ENCODE assay signal across 16 cellular contexts in the genomic region with DNA sequence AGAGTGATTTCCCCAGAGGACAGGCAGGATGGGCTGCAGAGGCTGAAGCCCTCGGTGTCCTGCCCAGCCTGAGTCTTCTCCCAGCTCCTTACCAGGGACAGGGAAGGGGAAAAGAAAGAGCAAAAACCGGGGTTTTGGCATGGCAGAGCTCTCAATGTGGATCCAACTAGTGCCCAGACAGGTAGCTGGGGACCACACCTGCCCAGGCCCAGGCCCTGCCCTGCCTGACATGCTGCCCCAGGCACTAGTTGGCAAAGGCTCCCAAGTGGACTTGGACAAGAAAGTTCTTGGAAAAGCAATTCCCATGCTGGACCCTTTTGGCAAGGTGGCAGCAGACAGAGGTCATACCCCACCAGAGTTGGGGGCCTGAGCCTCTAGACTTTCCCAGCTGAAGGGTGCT. TPM values are rescaled to one million over a fixed set of nuclear protein-coding genes. Genes with fewer than 3 reads are reported as not detected.
DNase-seq lines count a peak whose midpoint lies in the region; ATAC-seq, FAIRE-seq and TF ChIP-seq lines count a peak whose summit lies in the region.
"Had no signal": no experiment of that assay in that cellular context is flagged by ENCODE, and none has a peak within 500 bp of the region (broad histone marks: within the 10 kb centered on the region; RNA-seq: fewer than 3 reads in every experiment).

No MANE protein-coding gene starts in this region.

- CTCF ChIA-PET in PC-9 (lab: Charles Lee) = no interaction called here
- CTCF ChIA-PET in activated CD4-positive, alpha-beta memory T cell treated with anti-CD3 and anti-CD28 coated beads for 36 hours (lab: Charles Lee) = interaction anchor here (2.3 kb wide), 1 partner anchor 31 kb away, joined by 7 read pairs; a partner anchor contains a TSS

- no peaks in the 10 kb centered on the region for H3K27me3 Mint-ChIP-seq in activated CD4-positive, alpha-beta memory T cell treated with anti-CD3 and anti-CD28 coated beads for 36 hours
- H3K27me3 Mint-ChIP-seq: CD4-positive, alpha-beta memory T cell had no signal

- H2AFZ ChIP-seq in PC-9 = no peak overlapping the region

- H3K9me3 ChIP-seq in PC-9 (ENCODE audit: insufficient read depth, low read depth) (no peaks in the 10 kb centered on the region), neutrophil (no peaks in the 10 kb centered on the region)

- ATAC-seq in GM21717 (IDR thresholded peaks at IDR 0.05; ENCODE audit: unreplicated experiment) (no peak), HG02870 (IDR thresholded peaks at IDR 0.05; ENCODE audit: unreplicated experiment) (no peak), HG02852 (IDR thresholded peaks at IDR 0.05; ENCODE audit: unreplicated experiment) (no peak)
- ATAC-seq: K562 had no signal

- H3K27me3 ChIP-seq in PC-9 (ENCODE audit: insufficient read depth, low read depth) = no peaks in the 10 kb centered on the region
- H3K27me3 ChIP-seq in bronchial epithelial cell (ENCODE audit: control insufficient read depth, insufficient read depth, low read length) = no peaks in the 10 kb centered on the region
- H3K27me3 ChIP-seq in neutrophil = no peaks in the 10 kb centered on the region

- no peaks in the 10 kb centered on the region for H3K9me3 Mint-ChIP-seq in activated CD4-positive, alpha-beta memory T cell treated with anti-CD3 and anti-CD28 coated beads for 36 hours
- H3K9me3 Mint-ChIP-seq: CD4-positive, alpha-beta memory T cell had no signal

- peak overlapping the region; percentile 63 for H3K4me2 ChIP-seq in PC-9

- H3K27ac ChIP-seq in PC-9 = peak overlapping the region; percentile 85
- peak overlapping the region; percentile 8 for H3K27ac ChIP-seq in neutrophil

- peaks cover 27% of the 10 kb centered on the region for H3K79me2 ChIP-seq in PC-9 (ENCODE audit: low read depth)

- H3K4me3 Mint-ChIP-seq in activated CD4-positive, alpha-beta memory T cell treated with anti-CD3 and anti-CD28 coated beads for 36 hours = no peak overlapping the region
- H3K4me3 Mint-ChIP-seq: CD4-positive, alpha-beta memory T cell had no signal

- TF ChIP-seq CTCF in PC-9 (conservative IDR thresholded peaks at IDR 0.05) (no peak), bronchial epithelial cell (IDR thresholded peaks at IDR 0.05; ENCODE audit: insufficient read depth, low read length, severe bottlenecking) (no peak), neutrophil (IDR thresholded peaks at IDR 0.05) (no peak)

- POLR2A ChIA-PET in PC-9 (lab: Charles Lee; ENCODE audit: unreplicated experiment) = no interaction called here
- POLR2A ChIA-PET in activated CD4-positive, alpha-beta memory T cell treated with anti-CD3 and anti-CD28 coated beads for 36 hours (lab: Charles Lee) = no interaction called here

- DNase-seq in PC-9 (no peak), bronchial epithelial cell (ENCODE audit: low read depth) (peak; percentile 34)
- DNase-seq in activated CD4-positive, alpha-beta memory T cell treated with anti-CD3 and anti-CD28 coated beads for 36 hours = no peak
- DNase-seq: Calu3; CD4-positive, alpha-beta memory T cell; HCEC 1CT; NCI-H1417 treated with DMSO at 0.1 percent for 48 hours; NCI-H1930; NCI-H2171; NCI-H446 treated with DMSO at 0.1 percent for 48 hours; NK-92 treated with Interleukin-12 subunit alpha and Interleukin-12 subunit beta, amount 100 ng/mL, for 24 hours had no signal

- H3K4me1 Mint-ChIP-seq in activated CD4-positive, alpha-beta memory T cell treated with anti-CD3 and anti-CD28 coated beads for 36 hours (ENCODE audit: low read depth) = no peaks in the 10 kb centered on the region

- H3K4me1 ChIP-seq in PC-9 (replicated peaks; ENCODE audit: insufficient read depth) = peaks cover 95% of the 10 kb centered on the region
- H3K4me1 ChIP-seq in neutrophil (ENCODE audit: control insufficient read depth in 1 of 2, insufficient read depth in 1 of 2, low read depth in 1 of 2, low read length in 1 of 2) = peaks cover 49 to 74% of the 10 kb centered on the region in 2 experiments

- no peak for FAIRE-seq in bronchial epithelial cell (lab: Jason Lieb, UNC)
- FAIRE-seq: K562 had no signal

- no TSS peak for BruUV-seq in PC-9 (replicated peaks; lab: Mats Ljungman, UMichigan)

- intact Hi-C loops in PC-9 (cut with micrococcal nuclease; ENCODE audit: unreplicated experiment) = loop anchor here (1.0 to 10.0 kb wide), 5 partner anchors 14 to 607 kb away; a partner anchor contains a TSS
- intact Hi-C loops in activated CD4-positive, alpha-beta memory T cell treated with anti-CD3 and anti-CD28 coated beads for 36 hours (cut with micrococcal nuclease) = no loop called here

- no peaks in the 10 kb centered on the region for H4K20me1 ChIP-seq in PC-9 (ENCODE audit: insufficient read depth)

- H3K9me2 ChIP-seq in PC-9 (ENCODE audit: insufficient read depth) = no peaks in the 10 kb centered on the region

- H3K36me3 Mint-ChIP-seq in activated CD4-positive, alpha-beta memory T cell treated with anti-CD3 and anti-CD28 coated beads for 36 hours = no peaks in the 10 kb centered on the region
- H3K36me3 Mint-ChIP-seq: CD4-positive, alpha-beta memory T cell had no signal

- H3K27ac Mint-ChIP-seq in activated CD4-positive, alpha-beta memory T cell treated with anti-CD3 and anti-CD28 coated beads for 36 hours = no peak overlapping the region
- H3K27ac Mint-ChIP-seq: CD4-positive, alpha-beta memory T cell had no signal

- H3K4me3 ChIP-seq in PC-9 (no peak overlapping the region), bronchial epithelial cell (ENCODE audit: low read depth, low read length) (no peak overlapping the region), neutrophil (ENCODE audit: low read depth in 1 of 2, low read length in 1 of 2) (no peak overlapping the region)
- H3K4me3 ChIP-seq: K562 had no signal

- peaks cover 51% of the 10 kb centered on the region for H3F3A ChIP-seq in PC-9 (ENCODE audit: insufficient read depth, low read depth)

- no peaks in the 10 kb centered on the region for H3K36me3 ChIP-seq in PC-9 (ENCODE audit: low read depth)
- H3K36me3 ChIP-seq in bronchial epithelial cell (ENCODE audit: control insufficient read depth, insufficient read depth, low read length) = peaks cover 11% of the 10 kb centered on the region
- no peaks in the 10 kb centered on the region for H3K36me3 ChIP-seq in neutrophil

RNA-seq across cellular contexts. Expression of a gene that starts 31.1 kb away (rescaled TPM):
- total RNA-seq in PC-9 (2021) = 17.6 and 21.5 TPM in 2 replicates
- 85.3 and 161 TPM in 2 replicates for total RNA-seq in bronchial epithelial cell
- total RNA-seq in activated CD4-positive, alpha-beta memory T cell treated with anti-CD3 and anti-CD28 coated beads for 36 hours = 1 to 10 TPM; 2.0 to 2.4 TPM
